Comparison of ENCODE assay signal across 1 cellular context in genomic region chr3:128483657-128484403, GRCh38.
TF ChIP-seq lines count a peak whose summit lies in the region.

No MANE protein-coding gene starts in this region.

TF ChIP-seq in K562, 482 proteins besides CTCF, POLR2A, EP300 and RAD21 (continues in another document):
- no peak for TF ChIP-seq KAT2B (IDR thresholded peaks at IDR 0.05; ENCODE audit: low read depth, low read length)
- TF ChIP-seq DACH1 (IDR thresholded peaks at IDR 0.05; ENCODE audit: partially characterized antibody): no peak
- no peak for TF ChIP-seq NCOR1 (IDR thresholded peaks at IDR 0.05)
- no peak for TF ChIP-seq OTX1 (CRISPR knock-in tag; IDR thresholded peaks at IDR 0.05)
- TF ChIP-seq ZNF324 (CRISPR knock-in tag; IDR thresholded peaks at IDR 0.05): no peak
- no peak for TF ChIP-seq HNRNPL (IDR thresholded peaks at IDR 0.05; ENCODE audit: low read depth, low read length)
- TF ChIP-seq PRPF4 (IDR thresholded peaks at IDR 0.05; ENCODE audit: insufficient read depth, low read depth, low read length, poor library complexity, severe bottlenecking): no peak
- TF ChIP-seq GATAD2B (IDR thresholded peaks at IDR 0.05; ENCODE audit: borderline replicate concordance): no peak
- no peak for TF ChIP-seq TSHZ1 (CRISPR knock-in tag; IDR thresholded peaks at IDR 0.05)
- no peak for TF ChIP-seq ZNF3 (CRISPR knock-in tag; IDR thresholded peaks at IDR 0.05)
- no peak for TF ChIP-seq MCM2 (IDR thresholded peaks at IDR 0.05; ENCODE audit: low read depth)
- TF ChIP-seq UBTF (IDR thresholded peaks at IDR 0.05; ENCODE audit: borderline replicate concordance in 1 of 2, low read depth in 2 of 2, low read length in 2 of 2): 0 out of 4 replicates have a peak, but pooled peaks of 1 of the 2 experiments have one; percentile 17
- TF ChIP-seq MAFG (tag; conservative IDR thresholded peaks at IDR 0.05): no peak
- no peak for TF ChIP-seq BCL6 (CRISPR knock-in tag; IDR thresholded peaks at IDR 0.05)
- TF ChIP-seq, protein P1, sequence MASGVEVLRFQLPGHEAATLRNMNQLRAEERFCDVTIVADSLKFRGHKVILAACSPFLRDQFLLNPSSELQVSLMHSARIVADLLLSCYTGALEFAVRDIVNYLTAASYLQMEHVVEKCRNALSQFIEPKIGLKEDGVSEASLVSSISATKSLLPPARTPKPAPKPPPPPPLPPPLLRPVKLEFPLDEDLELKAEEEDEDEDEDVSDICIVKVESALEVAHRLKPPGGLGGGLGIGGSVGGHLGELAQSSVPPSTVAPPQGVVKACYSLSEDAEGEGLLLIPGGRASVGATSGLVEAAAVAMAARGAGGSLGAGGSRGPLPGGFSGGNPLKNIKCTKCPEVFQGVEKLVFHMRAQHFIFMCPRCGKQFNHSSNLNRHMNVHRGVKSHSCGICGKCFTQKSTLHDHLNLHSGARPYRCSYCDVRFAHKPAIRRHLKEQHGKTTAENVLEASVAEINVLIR (CRISPR knock-in tag; IDR thresholded peaks at IDR 0.05): no peak
- no peak for TF ChIP-seq RHOXF2B (CRISPR knock-in tag; conservative IDR thresholded peaks at IDR 0.05)
- TF ChIP-seq ERF (CRISPR knock-in tag; IDR thresholded peaks at IDR 0.05): no peak
- TF ChIP-seq RFX7 (CRISPR knock-in tag; IDR thresholded peaks at IDR 0.05): no peak
- TF ChIP-seq ELF4 (CRISPR knock-in tag; IDR thresholded peaks at IDR 0.05): 0 out of 2 replicates have a peak, but pooled peaks have one; percentile 2
- no peak for TF ChIP-seq ZNF431 (CRISPR knock-in tag; IDR thresholded peaks at IDR 0.05)
- TF ChIP-seq CLOCK (CRISPR knock-in tag; IDR thresholded peaks at IDR 0.05; ENCODE audit: borderline replicate concordance): no peak
- peak; percentile 94 for TF ChIP-seq CHD1 (IDR thresholded peaks at IDR 0.05; ENCODE audit: low read length)
- peak in 1 of 2 experiments; percentile 42; a peak in 1 of 4 replicates for TF ChIP-seq MAZ (CRISPR knock-in tag; conservative IDR thresholded peaks at IDR 0.05 in 1 of 2, IDR thresholded peaks at IDR 0.05 in 1 of 2)
- no peak for TF ChIP-seq TCF3 (CRISPR knock-in tag; IDR thresholded peaks at IDR 0.05)
- TF ChIP-seq ZKSCAN1 (IDR thresholded peaks at IDR 0.05; ENCODE audit: low read depth, low read length): no peak
- TF ChIP-seq, protein P2, sequence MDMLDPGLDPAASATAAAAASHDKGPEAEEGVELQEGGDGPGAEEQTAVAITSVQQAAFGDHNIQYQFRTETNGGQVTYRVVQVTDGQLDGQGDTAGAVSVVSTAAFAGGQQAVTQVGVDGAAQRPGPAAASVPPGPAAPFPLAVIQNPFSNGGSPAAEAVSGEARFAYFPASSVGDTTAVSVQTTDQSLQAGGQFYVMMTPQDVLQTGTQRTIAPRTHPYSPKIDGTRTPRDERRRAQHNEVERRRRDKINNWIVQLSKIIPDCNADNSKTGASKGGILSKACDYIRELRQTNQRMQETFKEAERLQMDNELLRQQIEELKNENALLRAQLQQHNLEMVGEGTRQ (CRISPR knock-in tag; IDR thresholded peaks at IDR 0.05): no peak
- no peak for TF ChIP-seq ZKSCAN3 (CRISPR knock-in tag; IDR thresholded peaks at IDR 0.05)
- TF ChIP-seq, protein P3, sequence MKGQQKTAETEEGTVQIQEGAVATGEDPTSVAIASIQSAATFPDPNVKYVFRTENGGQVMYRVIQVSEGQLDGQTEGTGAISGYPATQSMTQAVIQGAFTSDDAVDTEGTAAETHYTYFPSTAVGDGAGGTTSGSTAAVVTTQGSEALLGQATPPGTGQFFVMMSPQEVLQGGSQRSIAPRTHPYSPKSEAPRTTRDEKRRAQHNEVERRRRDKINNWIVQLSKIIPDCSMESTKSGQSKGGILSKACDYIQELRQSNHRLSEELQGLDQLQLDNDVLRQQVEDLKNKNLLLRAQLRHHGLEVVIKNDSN (CRISPR knock-in tag; IDR thresholded peaks at IDR 0.05): peak; percentile 12; the same call in 1 of the 2 replicates
- no peak for TF ChIP-seq FIP1L1 (IDR thresholded peaks at IDR 0.05; ENCODE audit: low read depth, low read length, poor library complexity, severe bottlenecking)
- no peak for TF ChIP-seq ASH1L (IDR thresholded peaks at IDR 0.05; ENCODE audit: borderline replicate concordance, low read depth, partially characterized antibody)
- no peak for TF ChIP-seq NR4A1 (CRISPR knock-in tag; IDR thresholded peaks at IDR 0.05)
- no peak for TF ChIP-seq NR4A1 (tag; IDR thresholded peaks at IDR 0.05)
- TF ChIP-seq TCF7L2 (IDR thresholded peaks at IDR 0.05; ENCODE audit: low read depth, low read length): no peak
- TF ChIP-seq KDM1A (IDR thresholded peaks at IDR 0.05): no peak
- TF ChIP-seq NCOA1 (IDR thresholded peaks at IDR 0.05; ENCODE audit: low read depth): no peak
- TF ChIP-seq XRCC3 (IDR thresholded peaks at IDR 0.05): no peak
- no peak for TF ChIP-seq SMARCC2 (IDR thresholded peaks at IDR 0.05; ENCODE audit: low read depth)
- 0 out of 2 replicates have a peak, but pooled peaks have one; percentile 8 for TF ChIP-seq POLR2AphosphoS5 (IDR thresholded peaks at IDR 0.05; ENCODE audit: control insufficient read depth, insufficient read depth, low read depth, low read length)
- no peak for TF ChIP-seq DIDO1 (tag; IDR thresholded peaks at IDR 0.05; ENCODE audit: low read depth)
- TF ChIP-seq, protein P4, sequence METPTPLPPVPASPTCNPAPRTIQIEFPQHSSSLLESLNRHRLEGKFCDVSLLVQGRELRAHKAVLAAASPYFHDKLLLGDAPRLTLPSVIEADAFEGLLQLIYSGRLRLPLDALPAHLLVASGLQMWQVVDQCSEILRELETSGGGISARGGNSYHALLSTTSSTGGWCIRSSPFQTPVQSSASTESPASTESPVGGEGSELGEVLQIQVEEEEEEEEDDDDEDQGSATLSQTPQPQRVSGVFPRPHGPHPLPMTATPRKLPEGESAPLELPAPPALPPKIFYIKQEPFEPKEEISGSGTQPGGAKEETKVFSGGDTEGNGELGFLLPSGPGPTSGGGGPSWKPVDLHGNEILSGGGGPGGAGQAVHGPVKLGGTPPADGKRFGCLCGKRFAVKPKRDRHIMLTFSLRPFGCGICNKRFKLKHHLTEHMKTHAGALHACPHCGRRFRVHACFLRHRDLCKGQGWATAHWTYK (CRISPR knock-in tag; IDR thresholded peaks at IDR 0.05): peak; percentile 80
- TF ChIP-seq, protein P5, sequence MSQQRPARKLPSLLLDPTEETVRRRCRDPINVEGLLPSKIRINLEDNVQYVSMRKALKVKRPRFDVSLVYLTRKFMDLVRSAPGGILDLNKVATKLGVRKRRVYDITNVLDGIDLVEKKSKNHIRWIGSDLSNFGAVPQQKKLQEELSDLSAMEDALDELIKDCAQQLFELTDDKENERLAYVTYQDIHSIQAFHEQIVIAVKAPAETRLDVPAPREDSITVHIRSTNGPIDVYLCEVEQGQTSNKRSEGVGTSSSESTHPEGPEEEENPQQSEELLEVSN (IDR thresholded peaks at IDR 0.05; ENCODE audit: borderline replicate concordance in 1 of 2, extremely low read depth in 1 of 2, insufficient read depth in 1 of 2, insufficient read length in 1 of 2, low read depth in 1 of 2, low read length in 1 of 2, poor library complexity in 1 of 2, severe bottlenecking in 1 of 2): no peak
- no peak for TF ChIP-seq TGIF2 (CRISPR knock-in tag; IDR thresholded peaks at IDR 0.05)
- no peak for TF ChIP-seq POU5F1 (IDR thresholded peaks at IDR 0.05; ENCODE audit: borderline replicate concordance, low read depth, low read length, partially characterized antibody)
